8 cellular contexts compared by ENCODE assay signal in the genomic region with DNA sequence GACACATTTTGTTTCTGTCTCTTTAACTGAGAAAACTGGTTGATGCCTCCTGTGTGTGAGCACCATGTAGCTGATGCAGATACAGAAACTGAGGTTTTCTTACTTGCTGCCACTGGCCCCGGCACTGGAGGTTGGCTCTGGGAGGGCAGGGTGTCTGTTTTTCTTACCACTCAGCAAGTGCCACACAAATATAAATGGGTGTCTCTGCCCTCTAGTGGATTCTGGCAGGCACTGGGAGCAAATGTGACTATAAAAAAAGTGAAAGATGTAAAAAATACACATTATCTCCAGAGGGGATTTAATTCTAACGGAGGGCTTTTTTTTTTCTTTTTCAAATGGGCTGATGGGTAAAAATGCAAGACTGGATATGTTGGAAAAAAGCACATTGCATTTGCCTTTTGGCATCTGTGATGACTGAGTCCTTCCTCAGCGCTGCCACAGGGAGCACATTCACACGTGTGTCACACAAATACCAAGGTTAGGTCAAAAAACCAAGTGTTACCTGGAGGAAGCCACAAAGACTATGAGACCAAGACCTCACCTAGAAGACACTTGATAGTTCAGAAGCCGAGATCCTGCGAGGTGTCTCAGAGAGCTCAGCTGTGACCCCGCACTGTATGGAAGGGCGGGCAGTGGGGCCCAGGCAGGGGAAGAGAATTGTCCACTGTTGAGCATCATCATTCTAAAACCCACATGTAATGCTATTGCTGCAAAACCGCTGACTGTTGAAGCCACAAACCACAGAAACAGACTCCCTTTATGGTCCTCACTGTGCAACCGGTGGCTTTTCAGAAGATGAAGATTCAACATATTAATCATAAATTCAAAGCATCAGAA. TPM values are rescaled to one million over a fixed set of nuclear protein-coding genes. Genes with fewer than 3 reads are reported as not detected.
DNase-seq lines count a peak whose midpoint lies in the region; ATAC-seq, FAIRE-seq and TF ChIP-seq lines count a peak whose summit lies in the region.

No MANE protein-coding gene starts in this region.

- peak; percentile 40 for FAIRE-seq in GM19239 (lab: Jason Lieb, UNC)

- no peaks in the 10 kb centered on the region for H3K27me3 ChIP-seq in neural cell (ENCODE audit: insufficient read depth, low read depth, low read length)

- H3K4me2 ChIP-seq in neural cell (ENCODE audit: low read length), result no peak overlapping the region

- H4K20me1 ChIP-seq in neural cell (ENCODE audit: insufficient read depth), result no peaks in the 10 kb centered on the region

- H3K4me3 Mint-ChIP-seq in activated CD8-positive, alpha-beta T cell treated with anti-CD3 and anti-CD28 coated beads for 36 hours, result peak overlapping the region; percentile 6

- H3K27ac ChIP-seq in neural cell (ENCODE audit: low read length), result no peak overlapping the region

- peak; percentile 84 for TF ChIP-seq CTCF in activated CD8-positive, alpha-beta T cell treated with anti-CD3 and anti-CD28 coated beads for 36 hours (IDR thresholded peaks at IDR 0.05)
- TF ChIP-seq CTCF in neural cell (IDR thresholded peaks at IDR 0.05; ENCODE audit: poor library complexity, severe bottlenecking), result peak; percentile 64
- TF ChIP-seq CTCF in lower leg skin (IDR thresholded peaks at IDR 0.05), result no peak

- ATAC-seq in HG03196 (IDR thresholded peaks at IDR 0.05; ENCODE audit: unreplicated experiment) (peak; percentile 95), esophagus mucosa (peak; percentile 65)
- ATAC-seq in activated CD8-positive, alpha-beta T cell treated with anti-CD3 and anti-CD28 coated beads for 36 hours, result peak; percentile 97

- no peaks in the 10 kb centered on the region for H3K9me3 ChIP-seq in neural cell (ENCODE audit: low read length)

- H3K27ac Mint-ChIP-seq in activated CD8-positive, alpha-beta T cell treated with anti-CD3 and anti-CD28 coated beads for 36 hours, result peak overlapping the region; percentile 11

- no peaks in the 10 kb centered on the region for H3K9me3 Mint-ChIP-seq in activated CD8-positive, alpha-beta T cell treated with anti-CD3 and anti-CD28 coated beads for 36 hours

- H3K9me2 ChIP-seq in neural cell (ENCODE audit: insufficient read depth, low read length), result no peaks in the 10 kb centered on the region

- POLR2A ChIA-PET in activated CD8-positive, alpha-beta T cell treated with anti-CD3 and anti-CD28 coated beads for 36 hours (lab: Charles Lee), result no interaction called here

- H3K36me3 Mint-ChIP-seq in activated CD8-positive, alpha-beta T cell treated with anti-CD3 and anti-CD28 coated beads for 36 hours (ENCODE audit: low read depth), result peaks cover 3% of the 10 kb centered on the region

- no peak overlapping the region for H2AFZ ChIP-seq in neural cell (ENCODE audit: low read depth, low read length)

- intact Hi-C loops in activated CD8-positive, alpha-beta T cell treated with anti-CD3 and anti-CD28 coated beads for 36 hours (cut with micrococcal nuclease), result no loop called here
- intact Hi-C loops in lower leg skin (cut with DNase I; ENCODE audit: low total_unique reads), result no loop called here

- H3K9ac ChIP-seq in neural cell (ENCODE audit: low read length), result no peak overlapping the region

- no peaks in the 10 kb centered on the region for H3K27me3 Mint-ChIP-seq in activated CD8-positive, alpha-beta T cell treated with anti-CD3 and anti-CD28 coated beads for 36 hours

- H3K4me3 ChIP-seq in neural cell (ENCODE audit: low read length) (no peak overlapping the region), lower leg skin (ENCODE audit: low read depth, poor library complexity, severe bottlenecking) (no peak overlapping the region)

- H3K36me3 ChIP-seq in neural cell (ENCODE audit: insufficient read depth, low read length), result no peaks in the 10 kb centered on the region

- no peaks in the 10 kb centered on the region for H3F3A ChIP-seq in neural cell (ENCODE audit: insufficient read depth, low read length, poor library complexity, severe bottlenecking)

- H3K79me2 ChIP-seq in neural cell (replicated peaks; ENCODE audit: insufficient read depth, low read length), result no peaks in the 10 kb centered on the region

- 55 to 62% methylated on average over 10 of the region's 10 CpGs for WGBS in lower leg skin, 2 donors

- CTCF ChIA-PET in activated CD8-positive, alpha-beta T cell treated with anti-CD3 and anti-CD28 coated beads for 36 hours (lab: Charles Lee), result interaction anchor here (0.7 to 2.0 kb wide), 6 partner anchors 15 to 99 kb away, joined by 3 to 6 read pairs (median 3); a partner anchor contains a TSS

- DNase-seq in COLO668 (lab: John Stamatoyannopoulos, UW; ENCODE audit: unreplicated experiment), result peak; percentile 29
- DNase-seq in GM19239 (ENCODE audit: insufficient read length, low spot score), result no peak
- peak; percentile 6 to 55 for DNase-seq in NCI-H526 (lab: John Stamatoyannopoulos, UW)
- peak; percentile 77 for DNase-seq in activated CD8-positive, alpha-beta T cell treated with anti-CD3 and anti-CD28 coated beads for 36 hours
- DNase-seq in lower leg skin (ENCODE audit: low spot score in 2 of 2), result no peak

- peak; percentile 39 for TF ChIP-seq RAD21 in neural cell (conservative IDR thresholded peaks at IDR 0.05)

- TF ChIP-seq EP300 in neural cell (conservative IDR thresholded peaks at IDR 0.05; ENCODE audit: poor library complexity, severe bottlenecking), result no peak

- H3K4me1 Mint-ChIP-seq in activated CD8-positive, alpha-beta T cell treated with anti-CD3 and anti-CD28 coated beads for 36 hours (ENCODE audit: low read depth), result peaks cover 24% of the 10 kb centered on the region

- no peak for TF ChIP-seq POLR2A in lower leg skin (IDR thresholded peaks at IDR 0.05)

TF ChIP-seq in neural cell, 6 proteins besides CTCF, POLR2A, EP300 and RAD21:
- TF ChIP-seq POLR2AphosphoS5 (IDR thresholded peaks at IDR 0.05) (no peak), SMC3 (conservative IDR thresholded peaks at IDR 0.05; ENCODE audit: poor library complexity) (peak; percentile 58)

RNA-seq across cellular contexts. Expression of a gene that starts 18.9 kb away (rescaled TPM):
- 1 to 10 TPM; 3.2 to 3.4 TPM for total RNA-seq in activated CD8-positive, alpha-beta T cell treated with anti-CD3 and anti-CD28 coated beads for 36 hours
- total RNA-seq in esophagus mucosa (4.5 TPM), lower leg skin (10 to 100 TPM; 12.2 to 15.4 (median 12.8) TPM)
- 8.1 and 10.5 TPM in 2 replicates for polyA plus RNA-seq in neural cell
- polyA minus RNA-seq in neural cell, result 15.1 and 17.2 TPM in 2 replicates

Comparison
In these comparisons a context has a peak if more than half of its experiments do, and no peak if none do; other contexts are left out.
1. DNase-seq: peak in COLO668 (single experiment), NCI-H526 (2 of 2) and activated CD8-positive, alpha-beta T cell treated with anti-CD3 and anti-CD28 coated beads for 36 hours (single experiment); none in GM19239 (single experiment) and lower leg skin (0 of 2).
2. CTCF ChIP-seq: peak in activated CD8-positive, alpha-beta T cell treated with anti-CD3 and anti-CD28 coated beads for 36 hours (single experiment) and neural cell (single experiment); none in lower leg skin (0 of 3).
3. Peak in every context shown above with its lines, with median percentiles within 50 percentile points of each other: ATAC-seq.